In the genomic region with DNA sequence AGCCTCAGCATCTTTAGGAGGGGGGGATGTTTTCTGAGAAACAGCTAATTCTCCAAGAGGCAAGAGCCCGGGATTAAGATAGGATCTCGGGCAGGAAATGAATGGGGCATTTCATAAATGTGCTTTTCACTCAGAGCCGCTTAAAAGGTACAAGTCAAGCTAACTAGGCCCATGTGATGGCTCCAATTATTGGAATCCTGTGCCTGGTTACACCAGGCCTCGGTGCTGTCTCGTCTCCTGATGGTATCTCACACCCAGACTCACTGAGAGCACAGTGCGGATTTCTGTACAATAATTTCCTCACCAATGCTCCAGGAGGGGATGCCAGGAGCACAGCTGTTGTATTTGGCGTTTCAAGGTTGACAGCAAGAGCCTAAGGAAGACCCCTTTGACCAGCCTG, we compare ENCODE assay signal across 15 cellular contexts.
DNase-seq lines count a peak whose midpoint lies in the region; FAIRE-seq and TF ChIP-seq lines count a peak whose summit lies in the region.
"Had no signal": no experiment of that assay in that cellular context is flagged by ENCODE, and none has a peak within 500 bp of the region (broad histone marks: within the 10 kb centered on the region; RNA-seq: fewer than 3 reads in every experiment).

No MANE protein-coding gene starts in this region.

- H4K20me1 ChIP-seq in endothelial cell of umbilical vein (replicated peaks; ENCODE audit: control insufficient read depth, extremely low read depth, insufficient read depth, low read length), result no peaks in the 10 kb centered on the region

- H3K27ac Mint-ChIP-seq in mesothelial cell of epicardium, result peak overlapping the region; percentile 52
- H3K27ac Mint-ChIP-seq: CD4-positive, alpha-beta T cell; HFFc6 had no signal

- no peak overlapping the region for H3K4me3 Mint-ChIP-seq in mesothelial cell of epicardium
- H3K4me3 Mint-ChIP-seq: CD4-positive, alpha-beta T cell; HFFc6 had no signal

- no peak for TF ChIP-seq CTCF in right atrium auricular region (IDR thresholded peaks at IDR 0.05)
- no peak for TF ChIP-seq CTCF in endothelial cell of umbilical vein (IDR thresholded peaks at IDR 0.05; ENCODE audit: extremely low read depth in 1 of 2, insufficient read depth in 1 of 2, low read depth in 1 of 2, low read length in 2 of 2)
- TF ChIP-seq CTCF in mesothelial cell of epicardium (IDR thresholded peaks at IDR 0.05; ENCODE audit: unreplicated experiment), result no peak
- TF ChIP-seq CTCF in dorsolateral prefrontal cortex (IDR thresholded peaks at IDR 0.05 in 54 of 56, conservative IDR thresholded peaks at IDR 0.05 in 2 of 56; ENCODE audit: low read depth in 1 of 56, partially characterized antibody in 56 of 56), result no peak

- no TSS peak for BruUV-seq in endothelial cell of umbilical vein (replicated peaks; lab: Mats Ljungman, UMichigan)

- H3K9ac ChIP-seq in endothelial cell of umbilical vein (replicated peaks; ENCODE audit: extremely low read depth, insufficient read depth, low read length), result no peak overlapping the region

- H3K27ac ChIP-seq in right atrium auricular region (no peak overlapping the region), endothelial cell of umbilical vein (ENCODE audit: insufficient read depth, low read depth, low read length) (peak overlapping the region; percentile 16), dorsolateral prefrontal cortex (peak overlapping the region in 1 of 59 donors; percentile 38)
- H3K27ac ChIP-seq: 22Rv1 had no signal

- H2AFZ ChIP-seq in endothelial cell of umbilical vein (ENCODE audit: low read depth, low read length), result no peak overlapping the region

- H3K27me3 ChIP-seq in right atrium auricular region, result no peaks in the 10 kb centered on the region
- H3K27me3 ChIP-seq in endothelial cell of umbilical vein (ENCODE audit: control insufficient read depth in 2 of 2, insufficient read depth in 2 of 2, low read length in 2 of 2), result no peaks in the 10 kb centered on the region
- H3K27me3 ChIP-seq in dorsolateral prefrontal cortex, result no peaks in the 10 kb centered on the region

- H3K9me3 ChIP-seq in right atrium auricular region (no peaks in the 10 kb centered on the region), endothelial cell of umbilical vein (replicated peaks; ENCODE audit: control insufficient read depth, insufficient read depth, low read length) (no peaks in the 10 kb centered on the region)

- no peaks in the 10 kb centered on the region for H3K36me3 Mint-ChIP-seq in mesothelial cell of epicardium

- no peaks in the 10 kb centered on the region for H3K9me1 ChIP-seq in endothelial cell of umbilical vein (replicated peaks; ENCODE audit: control insufficient read depth, extremely low read depth, insufficient read depth, low read length)

- H3K4me1 ChIP-seq in right atrium auricular region (no peaks in the 10 kb centered on the region), endothelial cell of umbilical vein (ENCODE audit: control insufficient read depth, extremely low read depth, insufficient read depth, low read length) (peaks cover 22% of the 10 kb centered on the region)

- POLR2A ChIA-PET in endothelial cell of umbilical vein (lab: Charles Lee), result no interaction called here

- no peaks in the 10 kb centered on the region for H3K27me3 Mint-ChIP-seq in mesothelial cell of epicardium (ENCODE audit: low read depth)
- H3K27me3 Mint-ChIP-seq: CD4-positive, alpha-beta T cell had no signal

- no peaks in the 10 kb centered on the region for H3K36me3 ChIP-seq in right atrium auricular region
- no peaks in the 10 kb centered on the region for H3K36me3 ChIP-seq in endothelial cell of umbilical vein (ENCODE audit: control insufficient read depth in 2 of 2, extremely low read depth in 1 of 2, insufficient read depth in 2 of 2, low read length in 2 of 2)

- CTCF ChIA-PET in endothelial cell of umbilical vein (lab: Charles Lee), result interaction anchor here (0.6 to 3.4 kb wide), 7 partner anchors 12 to 343 kb away, joined by 3 to 14 read pairs (median 4); a partner anchor contains a TSS

- DNase-seq in cardiac septum (ENCODE audit: low spot score) (peak; percentile 56), right atrium auricular region (ENCODE audit: low spot score) (no peak), endothelial cell of umbilical vein (ENCODE audit: low read depth, low spot score) (no peak), mesothelial cell of epicardium (ENCODE audit: low spot score in 2 of 2, unreplicated experiment in 2 of 2) (no peak), NCI-H2227 (lab: John Stamatoyannopoulos, UW; ENCODE audit: unreplicated experiment) (no peak), dorsolateral prefrontal cortex (no peak), NCI-H1417 treated with DMSO at 0.1 percent for 48 hours (lab: John Stamatoyannopoulos, UW) (no peak), HK-2 (ENCODE audit: unreplicated experiment) (no peak)
- DNase-seq: C1 segment of cervical spinal cord; Calu3; CD4-positive, alpha-beta T cell; DMS 273 treated with DMSO at 0.1 percent for 48 hours; HCEC 1CT; HFFc6 had no signal

- intact Hi-C loops in cardiac septum (cut with DNase I), result no loop called here
- intact Hi-C loops in endothelial cell of umbilical vein (cut with micrococcal nuclease), result no loop called here
- intact Hi-C loops in dorsolateral prefrontal cortex (cut with DNase I), result no loop called here

- FAIRE-seq in endothelial cell of umbilical vein (lab: Jason Lieb, UNC), result peak; percentile 77

- H3K9me3 Mint-ChIP-seq in mesothelial cell of epicardium, result peaks cover 9% of the 10 kb centered on the region
- H3K9me3 Mint-ChIP-seq: CD4-positive, alpha-beta T cell; HFFc6 had no signal

- H3K79me2 ChIP-seq in endothelial cell of umbilical vein (ENCODE audit: control insufficient read depth, insufficient read depth, low read length), result no peaks in the 10 kb centered on the region

- no peak for TF ChIP-seq POLR2A in endothelial cell of umbilical vein (IDR thresholded peaks at IDR 0.05; ENCODE audit: low read depth, low read length)

- peaks cover 11% of the 10 kb centered on the region for H3K4me1 Mint-ChIP-seq in mesothelial cell of epicardium

- dilution Hi-C loops in endothelial cell of umbilical vein (cut with MboI; ENCODE audit: extremely low pct_ligation_motif_present, low sequenced_read_pairs), result no loop called here

- H3K4me2 ChIP-seq in endothelial cell of umbilical vein (ENCODE audit: insufficient read depth, low read length), result no peak overlapping the region

- H3K4me3 ChIP-seq in right atrium auricular region, result no peak overlapping the region
- no peak overlapping the region for H3K4me3 ChIP-seq in endothelial cell of umbilical vein (replicated peaks in 1 of 3; ENCODE audit: insufficient read depth in 1 of 3, low read depth in 1 of 3, low read length in 3 of 3)
- no peak overlapping the region for H3K4me3 ChIP-seq in dorsolateral prefrontal cortex

TF ChIP-seq in endothelial cell of umbilical vein, 7 proteins besides CTCF, POLR2A, EP300 and RAD21:
- TF ChIP-seq JUN (IDR thresholded peaks at IDR 0.05; ENCODE audit: borderline replicate concordance, insufficient read depth, insufficient read length, low read depth), result no peak
- no peak for TF ChIP-seq EZH2 (IDR thresholded peaks at IDR 0.05; ENCODE audit: borderline replicate concordance, low read depth, low read length, severe bottlenecking)
- no peak for TF ChIP-seq FOS (IDR thresholded peaks at IDR 0.05; ENCODE audit: borderline replicate concordance, insufficient read depth, low read length)
- TF ChIP-seq GATA2 (IDR thresholded peaks at IDR 0.05; ENCODE audit: insufficient read depth, insufficient read length, low read depth, low read length), result peak; percentile 69
- TF ChIP-seq, protein P1, sequence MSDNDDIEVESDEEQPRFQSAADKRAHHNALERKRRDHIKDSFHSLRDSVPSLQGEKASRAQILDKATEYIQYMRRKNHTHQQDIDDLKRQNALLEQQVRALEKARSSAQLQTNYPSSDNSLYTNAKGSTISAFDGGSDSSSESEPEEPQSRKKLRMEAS (IDR thresholded peaks at IDR 0.05; ENCODE audit: insufficient read depth, insufficient read length), result no peak
